Comparison of ENCODE assay signal across 1 cellular context in the genomic region with DNA sequence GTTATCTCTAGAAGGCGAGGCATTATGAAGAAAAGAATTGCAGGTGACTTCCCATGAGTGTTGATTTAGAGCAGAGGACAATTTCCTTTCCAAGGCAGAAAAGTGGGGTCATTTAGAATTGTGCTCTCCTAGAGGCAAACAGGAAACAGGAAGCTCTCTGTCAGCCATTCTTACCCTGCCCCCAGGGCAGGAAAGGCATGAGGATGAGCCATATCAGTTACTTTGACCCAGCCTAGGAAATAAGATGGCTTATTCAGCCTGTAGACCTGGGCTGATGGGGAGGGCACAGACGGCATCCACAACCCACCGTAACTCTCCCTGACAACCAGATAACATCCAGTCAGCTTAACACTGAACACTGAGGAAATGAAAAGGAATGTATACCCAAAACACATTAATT.
TF ChIP-seq lines count a peak whose summit lies in the region.

No MANE protein-coding gene starts in this region.

TF ChIP-seq in WTC11, 78 proteins besides CTCF, POLR2A, EP300 and RAD21 (continued from another document):
- TF ChIP-seq ZNF532 (CRISPR knock-in tag; IDR thresholded peaks at IDR 0.05; ENCODE audit: borderline replicate concordance) (no peak), ATF3 (CRISPR knock-in tag; conservative IDR thresholded peaks at IDR 0.05) (no peak), ZNF232 (CRISPR knock-in tag; IDR thresholded peaks at IDR 0.05) (no peak), NR2C2 (CRISPR knock-in tag; IDR thresholded peaks at IDR 0.05) (no peak), MAX (CRISPR knock-in tag; IDR thresholded peaks at IDR 0.05) (no peak)
- TF ChIP-seq, protein P1, sequence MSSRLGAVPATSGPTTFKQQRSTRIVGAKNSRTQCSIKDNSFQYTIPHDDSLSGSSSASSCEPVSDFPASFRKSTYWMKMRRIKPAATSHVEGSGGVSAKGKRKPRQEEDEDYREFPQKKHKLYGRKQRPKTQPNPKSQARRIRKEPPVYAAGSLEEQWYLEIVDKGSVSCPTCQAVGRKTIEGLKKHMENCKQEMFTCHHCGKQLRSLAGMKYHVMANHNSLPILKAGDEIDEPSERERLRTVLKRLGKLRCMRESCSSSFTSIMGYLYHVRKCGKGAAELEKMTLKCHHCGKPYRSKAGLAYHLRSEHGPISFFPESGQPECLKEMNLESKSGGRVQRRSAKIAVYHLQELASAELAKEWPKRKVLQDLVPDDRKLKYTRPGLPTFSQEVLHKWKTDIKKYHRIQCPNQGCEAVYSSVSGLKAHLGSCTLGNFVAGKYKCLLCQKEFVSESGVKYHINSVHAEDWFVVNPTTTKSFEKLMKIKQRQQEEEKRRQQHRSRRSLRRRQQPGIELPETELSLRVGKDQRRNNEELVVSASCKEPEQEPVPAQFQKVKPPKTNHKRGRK (CRISPR knock-in tag; IDR thresholded peaks at IDR 0.05; ENCODE audit: borderline replicate concordance) = no peak
- TF ChIP-seq, protein P2, sequence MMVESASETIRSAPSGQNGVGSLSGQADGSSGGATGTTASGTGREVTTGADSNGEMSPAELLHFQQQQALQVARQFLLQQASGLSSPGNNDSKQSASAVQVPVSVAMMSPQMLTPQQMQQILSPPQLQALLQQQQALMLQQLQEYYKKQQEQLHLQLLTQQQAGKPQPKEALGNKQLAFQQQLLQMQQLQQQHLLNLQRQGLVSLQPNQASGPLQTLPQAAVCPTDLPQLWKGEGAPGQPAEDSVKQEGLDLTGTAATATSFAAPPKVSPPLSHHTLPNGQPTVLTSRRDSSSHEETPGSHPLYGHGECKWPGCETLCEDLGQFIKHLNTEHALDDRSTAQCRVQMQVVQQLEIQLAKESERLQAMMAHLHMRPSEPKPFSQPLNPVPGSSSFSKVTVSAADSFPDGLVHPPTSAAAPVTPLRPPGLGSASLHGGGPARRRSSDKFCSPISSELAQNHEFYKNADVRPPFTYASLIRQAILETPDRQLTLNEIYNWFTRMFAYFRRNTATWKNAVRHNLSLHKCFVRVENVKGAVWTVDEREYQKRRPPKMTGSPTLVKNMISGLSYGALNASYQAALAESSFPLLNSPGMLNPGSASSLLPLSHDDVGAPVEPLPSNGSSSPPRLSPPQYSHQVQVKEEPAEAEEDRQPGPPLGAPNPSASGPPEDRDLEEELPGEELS (CRISPR knock-in tag; IDR thresholded peaks at IDR 0.05) = no peak
- TF ChIP-seq, protein P3, sequence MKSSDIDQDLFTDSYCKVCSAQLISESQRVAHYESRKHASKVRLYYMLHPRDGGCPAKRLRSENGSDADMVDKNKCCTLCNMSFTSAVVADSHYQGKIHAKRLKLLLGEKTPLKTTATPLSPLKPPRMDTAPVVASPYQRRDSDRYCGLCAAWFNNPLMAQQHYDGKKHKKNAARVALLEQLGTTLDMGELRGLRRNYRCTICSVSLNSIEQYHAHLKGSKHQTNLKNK (CRISPR knock-in tag; IDR thresholded peaks at IDR 0.05) = no peak
